28 cellular contexts compared by ENCODE assay signal in genomic region chr2:235856820-235857185, GRCh38.
"Had no signal": no experiment of that assay in that cellular context is flagged by ENCODE, and none has a peak within 500 bp of the region (broad histone marks: within the 10 kb centered on the region; RNA-seq: fewer than 3 reads in every experiment).

No MANE protein-coding gene starts in this region.

- DNase-seq: activated CD4-positive, alpha-beta memory T cell treated with anti-CD3 and anti-CD28 coated beads, Interleukin-2, amount 10 ng/mL, durations not matched to agents 7 days and 5 days; activated CD4-positive, alpha-beta T cell treated with anti-CD3 and anti-CD28 coated beads for 1 hour; activated CD4-positive, alpha-beta T cell treated with anti-CD3 and anti-CD28 coated beads for 48 hours; activated CD4-positive, CD25-positive, alpha-beta regulatory T cell; activated CD8-positive, alpha-beta memory T cell treated with anti-CD3 and anti-CD28 coated beads for 24 hours; activated CD8-positive, alpha-beta memory T cell treated with anti-CD3 and anti-CD28 coated beads, Interleukin-2, amount 10 ng/mL, durations not matched to agents 7 days and 5 days; activated CD8-positive, alpha-beta memory T cell treated with anti-CD3 and anti-CD28 coated beads, Interleukin-2, amount 50 U/mL, for 48 hours; activated effector memory CD4-positive, alpha-beta T cell treated with Interleukin-2 at 50 U/mL for 16 hours; activated naive CD4-positive, alpha-beta T cell treated with anti-CD3 and anti-CD28 coated beads, Interleukin-2, amount 10 ng/mL, durations not matched to agents 7 days and 5 days; activated naive CD8-positive, alpha-beta T cell treated with anti-CD3 and anti-CD28 coated beads, Interleukin-2, amount 50 U/mL, for 24 hours; activated T-cell treated with anti-CD3 and anti-CD28 coated beads, Interleukin-2, amount 50 U/mL, for 48 hours; anterior cingulate cortex; MM.1S; MV-4-11; NCI-H1092; NCI-H187 treated with DMSO at 0.1 percent for 48 hours; NCI-H2171 treated with DMSO at 0.1 percent for 48 hours; NCI-H2227 treated with DMSO at 0.1 percent for 48 hours; NCI-H446; NCI-H510A treated with DMSO at 0.1 percent for 48 hours; NCI-H526 treated with DMSO at 0.1 percent for 48 hours; SHP77; SJCRH30; T1000; WERI-Rb-1 had no signal

- H3K4me1 ChIP-seq: SJCRH30 had no signal

- H3K36me3 ChIP-seq: SJCRH30 had no signal

- ATAC-seq: activated CD8-positive, alpha-beta memory T cell treated with anti-CD3 and anti-CD28 coated beads, Interleukin-2, amount 10 ng/mL, durations not matched to agents 7 days and 5 days; activated naive CD8-positive, alpha-beta T cell treated with anti-CD3 and anti-CD28 coated beads, Interleukin-2, amount 50 U/mL, for 24 hours; Panc1 had no signal

- H3K27ac ChIP-seq: KMS-11, SJCRH30, SK-N-MC, WERI-Rb-1 had no signal

- H3K4me3 ChIP-seq: SJCRH30, SK-N-MC had no signal

- H3K27me3 ChIP-seq: SJCRH30 had no signal

- H3K9me3 ChIP-seq: SJCRH30 had no signal
